Comparison of ENCODE assay signal across 8 cellular contexts in the genomic region with DNA sequence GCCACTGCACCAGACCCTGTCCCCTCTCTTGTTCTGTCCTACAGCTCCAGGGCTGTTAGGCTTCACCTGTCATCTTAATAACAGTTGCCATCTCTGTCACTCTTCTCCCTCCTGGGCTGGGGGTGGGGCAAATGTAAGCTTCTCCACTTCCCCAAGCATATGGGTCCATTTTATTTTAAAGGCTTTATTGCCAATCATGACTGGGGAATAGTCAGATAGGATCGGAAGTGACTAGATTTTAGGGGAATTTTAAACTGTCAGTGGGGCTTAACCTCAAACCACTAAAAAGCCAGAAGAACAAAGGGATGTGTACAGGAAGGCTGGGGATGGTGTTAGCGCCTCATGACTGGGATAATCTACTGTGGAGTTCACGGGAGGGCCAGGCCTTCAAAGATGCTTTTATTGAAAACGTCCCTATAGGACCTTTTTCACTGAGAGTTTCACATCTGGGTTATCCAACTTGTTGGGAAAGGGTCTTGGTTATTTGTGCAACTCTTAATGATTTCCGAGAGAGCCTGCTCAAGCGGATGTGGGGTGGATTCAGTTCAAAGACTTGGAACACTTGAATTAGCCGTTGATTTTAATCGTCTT. TPM values are rescaled to one million over a fixed set of nuclear protein-coding genes. Genes with fewer than 3 reads are reported as not detected.
DNase-seq lines count a peak whose midpoint lies in the region; ATAC-seq lines count a peak whose summit lies in the region.

No MANE protein-coding gene starts in this region.

- H3K14ac ChIP-seq in neuronal stem cell (ENCODE audit: low read length) = no peak overlapping the region

- H2BK5ac ChIP-seq in neuronal stem cell (ENCODE audit: low read length) = no peak overlapping the region

- no peak overlapping the region for H3K27ac ChIP-seq in neuronal stem cell (replicated peaks; ENCODE audit: low read length)

- H3K79me1 ChIP-seq in neuronal stem cell (ENCODE audit: low read depth, low read length) = no peaks in the 10 kb centered on the region

- H3K9ac ChIP-seq in neuronal stem cell (ENCODE audit: low read depth, low read length, poor library complexity) = no peak overlapping the region

- no peak overlapping the region for H3K18ac ChIP-seq in neuronal stem cell (ENCODE audit: low read length)

- no peak overlapping the region for H4K91ac ChIP-seq in neuronal stem cell (ENCODE audit: low read depth, low read length, poor library complexity)

- H3K36me3 ChIP-seq in neuronal stem cell (replicated peaks in 1 of 2; ENCODE audit: control insufficient read depth in 2 of 2, insufficient read depth in 2 of 2, low read length in 2 of 2) = no peaks in the 10 kb centered on the region
- H3K36me3 ChIP-seq in MG63 = no peaks in the 10 kb centered on the region

- no peak overlapping the region for H2AK5ac ChIP-seq in neuronal stem cell (ENCODE audit: low read depth, low read length)

- peak; percentile 53 for ATAC-seq in stimulated activated naive CD8-positive, alpha-beta T cell treated with anti-CD3 and anti-CD28 coated beads, Interleukin-15, Interleukin-2, amounts not matched to agents 100 U/mL and 50 U/mL, for 24 hours
- no peak for ATAC-seq in HG02642 (IDR thresholded peaks at IDR 0.05; ENCODE audit: poor library complexity, unreplicated experiment)

- DNase-seq in SIG-M5 treated with dmso at 0.1 percent for 504 hours (lab: John Stamatoyannopoulos, UW; ENCODE audit: unreplicated experiment) = peak; percentile 63
- DNase-seq in SIG-M5 (lab: John Stamatoyannopoulos, UW) = no peak
- peak; percentile 39 for DNase-seq in T-helper 2 cell treated with Interferon-gamma antibody and Interleukin-4, amounts not matched to agents 5 μg/mL and 100 μg/mL, for 36 hours (ENCODE audit: low spot score)
- DNase-seq in central memory CD4-positive, alpha-beta T cell = peak; percentile 81
- peak; percentile 45 for DNase-seq in stimulated activated naive CD8-positive, alpha-beta T cell treated with anti-CD3 and anti-CD28 coated beads, Interleukin-15, Interleukin-2, amounts not matched to agents 100 U/mL and 50 U/mL, for 24 hours
- DNase-seq in neuronal stem cell (ENCODE audit: low spot score) = no peak
- DNase-seq in MG63 = no peak

- H3K4me1 ChIP-seq in neuronal stem cell (ENCODE audit: control insufficient read depth in 2 of 2, insufficient read depth in 1 of 2, low read depth in 1 of 2, low read length in 2 of 2) = peaks cover 0 to 1% of the 10 kb centered on the region in 2 donors

- peak overlapping the region; percentile 80 for H3K27ac Mint-ChIP-seq in T-helper 2 cell treated with Interferon-gamma antibody and Interleukin-4, amounts not matched to agents 5 μg/mL and 100 μg/mL, for 36 hours

- no peak overlapping the region for H3K23ac ChIP-seq in neuronal stem cell (ENCODE audit: low read depth, low read length, poor library complexity)

- peak overlapping the region; percentile 67 for H3K4me3 Mint-ChIP-seq in T-helper 2 cell treated with Interferon-gamma antibody and Interleukin-4, amounts not matched to agents 5 μg/mL and 100 μg/mL, for 36 hours

- H3K9me3 Mint-ChIP-seq in T-helper 2 cell treated with Interferon-gamma antibody and Interleukin-4, amounts not matched to agents 5 μg/mL and 100 μg/mL, for 36 hours = no peaks in the 10 kb centered on the region

- no peak overlapping the region for H2BK120ac ChIP-seq in neuronal stem cell (ENCODE audit: low read depth, low read length)

- no peak overlapping the region for H2BK12ac ChIP-seq in neuronal stem cell (ENCODE audit: low read length)

- H3K4me3 ChIP-seq in neuronal stem cell (ENCODE audit: low read length in 2 of 2) = no peak overlapping the region
- no peak overlapping the region for H3K4me3 ChIP-seq in MG63

- H3K9me3 ChIP-seq in neuronal stem cell (replicated peaks in 1 of 2; ENCODE audit: control insufficient read depth in 2 of 2, insufficient read depth in 1 of 2, low read depth in 1 of 2, low read length in 2 of 2) (no peaks in the 10 kb centered on the region), MG63 (no peaks in the 10 kb centered on the region)

- H3K27me3 Mint-ChIP-seq in T-helper 2 cell treated with Interferon-gamma antibody and Interleukin-4, amounts not matched to agents 5 μg/mL and 100 μg/mL, for 36 hours (ENCODE audit: low read depth) = no peaks in the 10 kb centered on the region

- peaks cover 74% of the 10 kb centered on the region for H3K4me1 Mint-ChIP-seq in T-helper 2 cell treated with Interferon-gamma antibody and Interleukin-4, amounts not matched to agents 5 μg/mL and 100 μg/mL, for 36 hours (ENCODE audit: low read depth)

- H2AFZ ChIP-seq in neuronal stem cell (ENCODE audit: low read length) = no peak overlapping the region

- no peak overlapping the region for H2BK15ac ChIP-seq in neuronal stem cell (ENCODE audit: low read length)

- no peak overlapping the region for H3K4me2 ChIP-seq in neuronal stem cell (ENCODE audit: insufficient read depth, low read length, poor library complexity, severe bottlenecking)

- peaks cover 41% of the 10 kb centered on the region for H3K36me3 Mint-ChIP-seq in T-helper 2 cell treated with Interferon-gamma antibody and Interleukin-4, amounts not matched to agents 5 μg/mL and 100 μg/mL, for 36 hours (ENCODE audit: low read depth)

- no CpG with 5 or more reads among the region's 8 CpGs for WGBS in neuronal stem cell (ENCODE audit: extremely low coverage in 2 of 2, insufficient read length in 2 of 2, insufficient replicate concordance in 1 of 2), 2 donors

- H3K4ac ChIP-seq in neuronal stem cell (ENCODE audit: low read length) = no peak overlapping the region

- no peak overlapping the region for H4K8ac ChIP-seq in neuronal stem cell (ENCODE audit: low read depth, low read length)

- H3K27me3 ChIP-seq in neuronal stem cell (ENCODE audit: control insufficient read depth in 3 of 3, insufficient read depth in 3 of 3, low read depth in 1 of 3, low read length in 3 of 3) = no peaks in the 10 kb centered on the region
- no peaks in the 10 kb centered on the region for H3K27me3 ChIP-seq in MG63

RNA-seq across cellular contexts. Expression of gene CHST11, which starts 41.6 kb away (rescaled TPM):
- 7.7 TPM for polyA plus RNA-seq in neuronal stem cell (2013, experiment 1 of 2)
- 7.7 TPM for polyA plus RNA-seq in neuronal stem cell (2013, experiment 2 of 2)
- 0.07 and 0.13 TPM in 2 replicates for total RNA-seq in MG63 (2014; rRNA removed; shearing (Covaris generic); ENCODE audit: low replicate concordance)

Comparison
In these comparisons a context has a peak if more than half of its experiments do, and no peak if none do; other contexts are left out.
1. DNase-seq: peak in SIG-M5 treated with dmso at 0.1 percent for 504 hours (single experiment), T-helper 2 cell treated with Interferon-gamma antibody and Interleukin-4, amounts not matched to agents 5 μg/mL and 100 μg/mL, for 36 hours (single experiment), central memory CD4-positive, alpha-beta T cell (single experiment) and stimulated activated naive CD8-positive, alpha-beta T cell treated with anti-CD3 and anti-CD28 coated beads, Interleukin-15, Interleukin-2, amounts not matched to agents 100 U/mL and 50 U/mL, for 24 hours (single experiment); none in SIG-M5 (single experiment), neuronal stem cell (single experiment) and MG63 (single experiment).